In genomic region chr4:8852118-8852704, GRCh38 we compare ENCODE assay signal across 29 cellular contexts. TPM values are rescaled to one million over a fixed set of nuclear protein-coding genes. Genes with fewer than 3 reads are reported as not detected.
"Had no signal": no experiment of that assay in that cellular context is flagged by ENCODE, and none has a peak within 500 bp of the region (broad histone marks: within the 10 kb centered on the region; RNA-seq: fewer than 3 reads in every experiment).

No MANE protein-coding gene starts in this region.

- H3K4me3 ChIP-seq: dorsolateral prefrontal cortex, esophagus muscularis mucosa, gastrocnemius medialis, heart left ventricle, pancreas, upper lobe of left lung had no signal

- H3K36me3 ChIP-seq: esophagus muscularis mucosa, gastrocnemius medialis, heart left ventricle, pancreas, upper lobe of left lung had no signal

- H3K4me1 ChIP-seq: gastrocnemius medialis, pancreas had no signal

- FAIRE-seq: colon, pancreas, small intestine had no signal

- DNase-seq: activated CD4-positive, alpha-beta T cell treated with anti-CD3 and anti-CD28 coated beads for 1 hour; activated CD4-positive, alpha-beta T cell treated with anti-CD3 and anti-CD28 coated beads, Interleukin-2, amount 50 U/mL, for 1 hour; activated CD8-positive, alpha-beta T cell treated with anti-CD3 and anti-CD28 coated beads, Interleukin-2, amount 10 ng/mL, durations not matched to agents 7 days and 5 days; activated gamma-delta T cell; caudate nucleus; dorsolateral prefrontal cortex; effector memory CD8-positive, alpha-beta T cell; gastrocnemius medialis; islet precursor cell; naive thymus-derived CD4-positive, alpha-beta T cell; small intestine; stimulated activated CD4-positive, alpha-beta T cell treated with anti-CD3 and anti-CD28 coated beads, Interleukin-15, amount 100 ng/mL, for 24 hours; stimulated activated CD4-positive, alpha-beta T cell treated with anti-CD3 and anti-CD28 coated beads, Interleukin-2, amount 100 ng/mL, for 48 hours; stimulated activated CD8-positive, alpha-beta memory T cell treated with anti-CD3 and anti-CD28 coated beads, Interleukin-4, amount 100 ng/mL, for 48 hours; stimulated activated naive B cell treated with anti-CD40 and anti-IgM and Interleukin-4, amounts not matched to agents 10 μg/mL and 1 μg/mL and 100 μg/mL, for 72 hours; T-helper 1 cell; T-helper 9 cell; upper lobe of left lung had no signal

- H3K9me3 ChIP-seq: gastrocnemius medialis, pancreas had no signal

- ATAC-seq: activated CD8-positive, alpha-beta T cell treated with anti-CD3 and anti-CD28 coated beads, Interleukin-2, amount 10 ng/mL, durations not matched to agents 7 days and 5 days; activated naive CD4-positive, alpha-beta T cell treated with anti-CD3 and anti-CD28 coated beads, Interleukin-2, amount 50 U/mL, for 72 hours; effector memory CD8-positive, alpha-beta T cell; gastrocnemius medialis; heart left ventricle; naive thymus-derived CD4-positive, alpha-beta T cell; pancreas; sciatic nerve; stimulated activated naive B cell treated with anti-CD40 and anti-IgM and Interleukin-4, amounts not matched to agents 10 μg/mL and 1 μg/mL and 100 μg/mL, for 72 hours had no signal

- H3K27ac ChIP-seq: dorsolateral prefrontal cortex, esophagus muscularis mucosa, gastrocnemius medialis, heart left ventricle, pancreas, upper lobe of left lung had no signal

RNA-seq across cellular contexts. Expression of gene HMX1, which starts 19.4 kb away (rescaled TPM):
- total RNA-seq: activated CD8-positive, alpha-beta T cell treated with anti-CD3 and anti-CD28 coated beads, Interleukin-2, amount 10 ng/mL, durations not matched to agents 7 days and 5 days; activated naive CD4-positive, alpha-beta T cell treated with anti-CD3 and anti-CD28 coated beads, Interleukin-2, amount 50 U/mL, for 72 hours; activated T-helper 1 cell treated with anti-CD3 and anti-CD28 coated beads, Interleukin-12 subunit alpha, Interleukin-12 subunit beta, Interleukin-2, Interleukin-4 antibody, amounts not matched to agents 30 ng/mL and 10 ng/mL and 1 ng/mL, durations not matched to agents 14 hours and 24 hours and 36 hours; aorta; gastrocnemius medialis; lung microvascular endothelial cell; naive thymus-derived CD4-positive, alpha-beta T cell; pancreas; pulmonary artery endothelial cell; sciatic nerve; upper lobe of left lung had no signal
- polyA plus RNA-seq: adipose tissue; aorta; heart left ventricle; naive thymus-derived CD4-positive, alpha-beta T cell; pancreas; small intestine had no signal
